In genomic region chr10:104445359-104445758, GRCh38 we compare ENCODE assay signal across 14 cellular contexts.
A peak's percentile ranks its signal among the peaks of the same experiment; 100 is the strongest.
DNase-seq lines count a peak whose midpoint lies in the region; ATAC-seq and TF ChIP-seq lines count a peak whose summit lies in the region.
"Had no signal": no experiment of that assay in that cellular context is flagged by ENCODE, and none has a peak within 500 bp of the region (broad histone marks: within the 10 kb centered on the region; RNA-seq: fewer than 3 reads in every experiment).

No MANE protein-coding gene starts in this region.

- TF ChIP-seq CTCF in RWPE1 (conservative IDR thresholded peaks at IDR 0.05; ENCODE audit: low read depth) (no peak), fibroblast of lung (conservative IDR thresholded peaks at IDR 0.05 in 1 of 2, IDR thresholded peaks at IDR 0.05 in 1 of 2; ENCODE audit: low read depth in 1 of 2, low read length in 2 of 2) (no peak), mucosa of descending colon (IDR thresholded peaks at IDR 0.05) (no peak), neural progenitor cell (IDR thresholded peaks at IDR 0.05) (no peak)

- ATAC-seq in stimulated activated naive CD8-positive, alpha-beta T cell treated with anti-CD3 and anti-CD28 coated beads, Interleukin-15, Interleukin-2, amounts not matched to agents 100 U/mL and 50 U/mL, for 24 hours: peak; percentile 77
- no peak for ATAC-seq in stimulated activated naive CD8-positive, alpha-beta T cell treated with anti-CD3 and anti-CD28 coated beads, Interleukin-15, amount 100 ng/mL, for 72 hours
- ATAC-seq in mucosa of descending colon: no peak
- ATAC-seq: activated T-cell treated with anti-CD3 and anti-CD28 coated beads, Interleukin-2, amount 50 U/mL, for 4 hours had no signal

- no peaks in the 10 kb centered on the region for H3K9me3 Mint-ChIP-seq in stimulated activated naive CD8-positive, alpha-beta T cell treated with anti-CD3 and anti-CD28 coated beads, Interleukin-15, amount 100 ng/mL, for 72 hours
- no peaks in the 10 kb centered on the region for H3K9me3 Mint-ChIP-seq in neural progenitor cell
- H3K9me3 Mint-ChIP-seq: activated T-cell treated with anti-CD3 and anti-CD28 coated beads, Interleukin-2, amount 50 U/mL, for 4 hours; endodermal cell had no signal

- H3K27me3 ChIP-seq in fibroblast of lung (ENCODE audit: control insufficient read depth, insufficient read depth, low read length): no peaks in the 10 kb centered on the region
- peaks cover 4% of the 10 kb centered on the region; the same call in 1 of the 2 replicates for H3K27me3 ChIP-seq in HAP-1 (ENCODE audit: low read depth)
- no peaks in the 10 kb centered on the region for H3K27me3 ChIP-seq in neural progenitor cell
- H3K27me3 ChIP-seq: ascending aorta; BLaER1 treated with 17β-estradiol and CSF1 and Interleukin-3, amounts not matched to agents 10 nM and 100 nM; uterus had no signal

- CTCF ChIA-PET in RWPE1 (lab: Yijun Ruan, JAX): interaction anchor here (0.6 kb wide), 1 partner anchor 41 kb away, joined by 3 read pairs; no protein-coding TSS in a partner anchor

- H3K4me2 ChIP-seq in fibroblast of lung (ENCODE audit: extremely low read depth, insufficient read depth, low read length): no peak overlapping the region
- no peak overlapping the region for H3K4me2 ChIP-seq in neural progenitor cell
- H3K4me2 ChIP-seq: BLaER1 treated with 17β-estradiol and CSF1 and Interleukin-3, amounts not matched to agents 10 nM and 100 nM had no signal

- no peak overlapping the region for H3K27ac ChIP-seq in RWPE1
- H3K27ac ChIP-seq in fibroblast of lung (ENCODE audit: insufficient read depth, low read length): no peak overlapping the region
- no peak overlapping the region for H3K27ac ChIP-seq in neural progenitor cell
- H3K27ac ChIP-seq: BLaER1 treated with 17β-estradiol and CSF1 and Interleukin-3, amounts not matched to agents 10 nM and 100 nM; uterus had no signal

- H3K36me3 Mint-ChIP-seq in neural progenitor cell: no peaks in the 10 kb centered on the region

- in situ Hi-C loops in HAP-1 (cut with MboI; ENCODE audit: low sequenced_read_pairs): no loop called here

- H3K4me1 ChIP-seq in fibroblast of lung (ENCODE audit: control insufficient read depth, extremely low read depth, insufficient read depth, low read length) (peaks cover 6% of the 10 kb centered on the region), mucosa of descending colon (ENCODE audit: low read depth) (no peaks in the 10 kb centered on the region), HAP-1 (no peaks in the 10 kb centered on the region), neural progenitor cell (peaks cover 18% of the 10 kb centered on the region)
- H3K4me1 ChIP-seq: uterus had no signal

- POLR2A ChIA-PET in RWPE1 (lab: Yijun Ruan, JAX; ENCODE audit: low non-redundant PET): no interaction called here

- no peaks in the 10 kb centered on the region for H3K36me3 ChIP-seq in fibroblast of lung (ENCODE audit: control insufficient read depth, insufficient read depth, low read length)
- no peaks in the 10 kb centered on the region for H3K36me3 ChIP-seq in mucosa of descending colon (ENCODE audit: low read depth)
- no peaks in the 10 kb centered on the region for H3K36me3 ChIP-seq in HAP-1 (replicated peaks)
- no peaks in the 10 kb centered on the region for H3K36me3 ChIP-seq in neural progenitor cell
- H3K36me3 ChIP-seq: ascending aorta; BLaER1 treated with 17β-estradiol and CSF1 and Interleukin-3, amounts not matched to agents 10 nM and 100 nM; uterus had no signal

- no peak overlapping the region for H2AFZ ChIP-seq in fibroblast of lung (ENCODE audit: low read length)
- H2AFZ ChIP-seq in neural progenitor cell (replicated peaks): no peak overlapping the region

- H3K79me2 ChIP-seq in fibroblast of lung (ENCODE audit: control insufficient read depth, insufficient read depth, low read length): no peaks in the 10 kb centered on the region
- no peaks in the 10 kb centered on the region for H3K79me2 ChIP-seq in neural progenitor cell (ENCODE audit: low read depth)

- H3K4me3 ChIP-seq in fibroblast of lung (replicated peaks in 1 of 4; ENCODE audit: control extremely low read depth in 1 of 4, insufficient read depth in 1 of 4, low read depth in 3 of 4, low read length in 4 of 4) (no peak overlapping the region), mucosa of descending colon (no peak overlapping the region), HAP-1 (no peak overlapping the region), neural progenitor cell (no peak overlapping the region)
- H3K4me3 ChIP-seq: ascending aorta; BLaER1 treated with 17β-estradiol and CSF1 and Interleukin-3, amounts not matched to agents 10 nM and 100 nM; uterus had no signal

- H3K9me3 ChIP-seq in fibroblast of lung (ENCODE audit: control insufficient read depth, insufficient read depth, low read depth, low read length) (no peaks in the 10 kb centered on the region), mucosa of descending colon (no peaks in the 10 kb centered on the region), HAP-1 (no peaks in the 10 kb centered on the region), neural progenitor cell (ENCODE audit: low read depth) (no peaks in the 10 kb centered on the region)
- H3K9me3 ChIP-seq: ascending aorta; BLaER1 treated with 17β-estradiol and CSF1 and Interleukin-3, amounts not matched to agents 10 nM and 100 nM; uterus had no signal

- DNase-seq in stimulated activated naive CD8-positive, alpha-beta T cell treated with anti-CD3 and anti-CD28 coated beads, Interleukin-15, Interleukin-2, amounts not matched to agents 100 U/mL and 50 U/mL, for 24 hours: no peak
- no peak for DNase-seq in stimulated activated naive CD8-positive, alpha-beta T cell treated with anti-CD3 and anti-CD28 coated beads, Interleukin-15, amount 100 ng/mL, for 72 hours
- peak; percentile 83 for DNase-seq in RWPE1 (ENCODE audit: low spot score)
- DNase-seq in fibroblast of lung (ENCODE audit: low read depth in 2 of 2): peak; percentile 34 to 95
- no peak for DNase-seq in NCI-H2107 (lab: John Stamatoyannopoulos, UW)
- no peak for DNase-seq in mucosa of descending colon
- DNase-seq in HAP-1 (ENCODE audit: low spot score in 2 of 2): no peak
- DNase-seq in neural progenitor cell (ENCODE audit: low spot score): no peak
- DNase-seq: activated T-cell treated with anti-CD3 and anti-CD28 coated beads, Interleukin-2, amount 50 U/mL, for 4 hours; endodermal cell; NCI-H2029; uterus had no signal

- no peaks in the 10 kb centered on the region for H3F3A ChIP-seq in neural progenitor cell (ENCODE audit: low read depth)

- peaks cover 24% of the 10 kb centered on the region for H3K27me3 Mint-ChIP-seq in stimulated activated naive CD8-positive, alpha-beta T cell treated with anti-CD3 and anti-CD28 coated beads, Interleukin-15, amount 100 ng/mL, for 72 hours
- no peaks in the 10 kb centered on the region for H3K27me3 Mint-ChIP-seq in neural progenitor cell (ENCODE audit: insufficient read depth, low read depth)

- H3K27ac Mint-ChIP-seq in stimulated activated naive CD8-positive, alpha-beta T cell treated with anti-CD3 and anti-CD28 coated beads, Interleukin-15, amount 100 ng/mL, for 72 hours: no peak overlapping the region
- no peak overlapping the region for H3K27ac Mint-ChIP-seq in neural progenitor cell
- H3K27ac Mint-ChIP-seq: endodermal cell had no signal

- intact Hi-C loops in mucosa of descending colon (cut with DNase I, micrococcal nuclease): no loop called here

- H4K20me1 ChIP-seq in fibroblast of lung (ENCODE audit: control insufficient read depth, extremely low read depth, insufficient read depth, low read length) (no peaks in the 10 kb centered on the region), neural progenitor cell (ENCODE audit: low read depth) (no peaks in the 10 kb centered on the region)
- H4K20me1 ChIP-seq: BLaER1 treated with 17β-estradiol and CSF1 and Interleukin-3, amounts not matched to agents 10 nM and 100 nM had no signal

- H3K4me1 Mint-ChIP-seq in stimulated activated naive CD8-positive, alpha-beta T cell treated with anti-CD3 and anti-CD28 coated beads, Interleukin-15, amount 100 ng/mL, for 72 hours: no peaks in the 10 kb centered on the region
- peaks cover 16% of the 10 kb centered on the region for H3K4me1 Mint-ChIP-seq in neural progenitor cell

- no peak overlapping the region for H3K4me3 Mint-ChIP-seq in stimulated activated naive CD8-positive, alpha-beta T cell treated with anti-CD3 and anti-CD28 coated beads, Interleukin-15, amount 100 ng/mL, for 72 hours
- H3K4me3 Mint-ChIP-seq in neural progenitor cell: no peak overlapping the region
- H3K4me3 Mint-ChIP-seq: activated T-cell treated with anti-CD3 and anti-CD28 coated beads, Interleukin-2, amount 50 U/mL, for 4 hours; endodermal cell had no signal

- no peak overlapping the region for H3K9ac ChIP-seq in fibroblast of lung (ENCODE audit: insufficient read depth, low read length)
- no peak overlapping the region for H3K9ac ChIP-seq in neural progenitor cell
- H3K9ac ChIP-seq: BLaER1 treated with 17β-estradiol and CSF1 and Interleukin-3, amounts not matched to agents 10 nM and 100 nM had no signal

Comparison
In these comparisons a context has a peak if more than half of its experiments do, and no peak if none do; other contexts are left out.
1. DNase-seq: peak in RWPE1 (single experiment) and fibroblast of lung (2 of 2); none in stimulated activated naive CD8-positive, alpha-beta T cell treated with anti-CD3 and anti-CD28 coated beads, Interleukin-15, Interleukin-2, amounts not matched to agents 100 U/mL and 50 U/mL, for 24 hours (single experiment), stimulated activated naive CD8-positive, alpha-beta T cell treated with anti-CD3 and anti-CD28 coated beads, Interleukin-15, amount 100 ng/mL, for 72 hours (0 of 2), NCI-H2107 (single experiment), mucosa of descending colon (0 of 3), HAP-1 (0 of 2) and neural progenitor cell (single experiment).